Comparison of ENCODE assay signal across 14 cellular contexts in genomic region chr12:64756371-64756770, GRCh38. TPM values are rescaled to one million over a fixed set of nuclear protein-coding genes. Genes with fewer than 3 reads are reported as not detected.
DNase-seq lines count a peak whose midpoint lies in the region; ATAC-seq lines count a peak whose summit lies in the region.
"Had no signal": no experiment of that assay in that cellular context is flagged by ENCODE, and none has a peak within 500 bp of the region (broad histone marks: within the 10 kb centered on the region; RNA-seq: fewer than 3 reads in every experiment).

No MANE protein-coding gene starts in this region.

- H3K27me3 Mint-ChIP-seq in naive thymus-derived CD4-positive, alpha-beta T cell: no peaks in the 10 kb centered on the region

- intact Hi-C loops in naive thymus-derived CD4-positive, alpha-beta T cell (cut with micrococcal nuclease): loop anchor here in 1 of 2 donors (5.0 kb wide), 1 partner anchor 411 kb away; the partner anchor contains the start of gene LEMD3

- H3K4me1 Mint-ChIP-seq in naive thymus-derived CD4-positive, alpha-beta T cell: peaks cover 22 to 65% (median 53%) of the 10 kb centered on the region in 7 donors

- peaks cover 0 to 22% (median 0%) of the 10 kb centered on the region in 3 experiments for H3K36me3 ChIP-seq in naive thymus-derived CD4-positive, alpha-beta T cell (ENCODE audit: control insufficient read depth in 2 of 3, insufficient read depth in 3 of 3, low read length in 3 of 3)

- H3K9me3 ChIP-seq in naive thymus-derived CD4-positive, alpha-beta T cell (ENCODE audit: control insufficient read depth in 2 of 3, low read length in 3 of 3): no peaks in the 10 kb centered on the region
- H3K9me3 ChIP-seq: adrenal gland, mucosa of descending colon had no signal

- H3K4me1 ChIP-seq in naive thymus-derived CD4-positive, alpha-beta T cell (ENCODE audit: control insufficient read depth in 2 of 2, insufficient read depth in 2 of 2, low read length in 2 of 2): peaks cover 0 to 21% of the 10 kb centered on the region in 2 donors

- peaks cover 0 to 20% (median 8%) of the 10 kb centered on the region in 5 donors for H3K36me3 Mint-ChIP-seq in naive thymus-derived CD4-positive, alpha-beta T cell

- peak; percentile 29 to 46 for ATAC-seq in activated CD4-positive, CD25-positive, alpha-beta regulatory T cell treated with anti-CD3 and anti-CD28 coated beads, Interleukin-2, amount 50 U/mL, for 24 hours
- peak; percentile 36 for ATAC-seq in GM21526 (IDR thresholded peaks at IDR 0.05; ENCODE audit: low FRiP score, unreplicated experiment)
- peak; percentile 35 for ATAC-seq in HG03280 (IDR thresholded peaks at IDR 0.05; ENCODE audit: unreplicated experiment)
- no peak for ATAC-seq in naive thymus-derived CD4-positive, alpha-beta T cell
- ATAC-seq: mucosa of descending colon, PC-3 had no signal

- no peak for DNase-seq in activated CD4-positive, CD25-positive, alpha-beta regulatory T cell treated with anti-CD3 and anti-CD28 coated beads, Interleukin-2, amount 50 U/mL, for 72 hours
- no peak for DNase-seq in naive thymus-derived CD4-positive, alpha-beta T cell
- no peak for DNase-seq in NCI-H1436 (lab: John Stamatoyannopoulos, UW)
- DNase-seq in stimulated activated CD8-positive, alpha-beta memory T cell treated with anti-CD3 and anti-CD28 coated beads, Interleukin-4, amount 100 ng/mL, for 48 hours: no peak
- no peak for DNase-seq in stimulated activated CD4-positive, alpha-beta T cell treated with anti-CD3 and anti-CD28 coated beads, Interleukin-4, amount 100 ng/mL, for 4 hours
- DNase-seq: 8988T, adrenal gland, dermis blood vessel endothelial cell, immature natural killer cell, mucosa of descending colon, PC-3 had no signal

- CTCF ChIA-PET in naive thymus-derived CD4-positive, alpha-beta T cell (lab: Charles Lee): interaction anchor here (0.7 kb wide), 1 partner anchor 213 kb away, joined by 3 read pairs; no protein-coding TSS in a partner anchor

- no peaks in the 10 kb centered on the region for H3K27me3 ChIP-seq in naive thymus-derived CD4-positive, alpha-beta T cell (ENCODE audit: control insufficient read depth in 2 of 2, insufficient read depth in 2 of 2, low read length in 2 of 2)
- H3K27me3 ChIP-seq: adrenal gland had no signal

- POLR2A ChIA-PET in naive thymus-derived CD4-positive, alpha-beta T cell (lab: Charles Lee): no interaction called here

- no peak overlapping the region for H3K4me3 ChIP-seq in naive thymus-derived CD4-positive, alpha-beta T cell (ENCODE audit: low read length)
- H3K4me3 ChIP-seq: mucosa of descending colon had no signal

- H3K9me3 Mint-ChIP-seq in naive thymus-derived CD4-positive, alpha-beta T cell: no peaks in the 10 kb centered on the region
- H3K9me3 Mint-ChIP-seq: immature natural killer cell had no signal

- no peak overlapping the region for H3K27ac ChIP-seq in naive thymus-derived CD4-positive, alpha-beta T cell (ENCODE audit: low read depth, low read length)

- H3K4me3 Mint-ChIP-seq in naive thymus-derived CD4-positive, alpha-beta T cell: no peak overlapping the region

- H3K27ac Mint-ChIP-seq in naive thymus-derived CD4-positive, alpha-beta T cell: peak overlapping the region in 6 of 9 donors; percentile 9 to 69 (median 44)

RNA-seq across cellular contexts. Expression of gene GNS, which starts 2.8 kb away (rescaled TPM):
- total RNA-seq in naive thymus-derived CD4-positive, alpha-beta T cell: 10 to 100 TPM; 24.4 to 62.8 (median 35.2) TPM
- 10 to 100 TPM; 39.5 to 48.2 TPM for polyA plus RNA-seq in naive thymus-derived CD4-positive, alpha-beta T cell
